ENCODE assay signal across 8 cellular contexts in the genomic region with DNA sequence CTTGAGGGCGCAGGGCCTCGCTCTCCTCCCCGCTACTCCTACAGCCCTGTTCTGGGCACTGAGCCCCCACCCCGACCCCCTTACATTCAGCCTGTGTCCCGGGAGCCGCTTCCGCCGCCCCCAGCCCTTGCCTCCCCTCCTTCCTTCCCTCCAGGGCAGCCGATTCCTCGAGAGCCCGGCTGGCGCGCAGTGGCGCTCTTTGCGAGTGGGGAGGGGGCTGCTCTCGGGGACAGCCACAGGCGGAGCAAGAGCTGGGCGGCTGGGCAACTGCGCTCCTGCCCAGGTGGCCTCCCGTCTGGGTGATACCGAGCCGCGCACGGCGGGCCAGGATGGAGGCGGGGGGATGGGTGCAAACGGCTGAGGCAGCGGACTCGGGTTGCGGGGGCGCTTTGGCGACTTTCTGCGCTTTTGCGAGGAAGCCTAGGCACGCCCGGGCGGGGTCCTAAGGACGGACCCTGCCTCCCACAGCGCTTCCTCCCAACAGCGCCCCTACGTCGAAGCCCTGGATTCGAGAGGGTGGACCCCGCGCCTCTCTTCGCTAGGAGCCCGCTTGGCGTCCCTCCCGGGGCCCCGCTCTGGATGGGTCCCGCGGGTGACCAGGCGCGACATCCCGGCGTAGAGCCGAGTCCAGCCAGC. TPM values are rescaled to one million over a fixed set of nuclear protein-coding genes. Genes with fewer than 3 reads are reported as not detected.
DNase-seq lines count a peak whose midpoint lies in the region; FAIRE-seq and TF ChIP-seq lines count a peak whose summit lies in the region.
"Had no signal": no experiment of that assay in that cellular context is flagged by ENCODE, and none has a peak within 500 bp of the region (broad histone marks: within the 10 kb centered on the region; RNA-seq: fewer than 3 reads in every experiment).

No MANE protein-coding gene starts in this region.

- no peak for TF ChIP-seq CTCF in spleen (IDR thresholded peaks at IDR 0.05 in 8 of 11, conservative IDR thresholded peaks at IDR 0.05 in 3 of 11)

- H3K4me3 ChIP-seq in HUES6 (ENCODE audit: low read depth, low read length) (peak overlapping the region; percentile 93), iPS-18a (ENCODE audit: low read length) (peak overlapping the region; percentile 85), spleen (peak overlapping the region; percentile 71 to 91 (median 78))

- H3K9me3 Mint-ChIP-seq in activated naive CD4-positive, alpha-beta T cell treated with anti-CD3 and anti-CD28 coated beads, Interleukin-2, amount 10 ng/mL, durations not matched to agents 7 days and 5 days = no peaks in the 10 kb centered on the region
- no peaks in the 10 kb centered on the region for H3K9me3 Mint-ChIP-seq in activated T-helper 1 cell treated with anti-CD3 and anti-CD28 coated beads, Interleukin-12 subunit alpha, Interleukin-12 subunit beta, Interleukin-2, Interleukin-4 antibody, amounts not matched to agents 30 ng/mL and 10 ng/mL and 1 ng/mL, durations not matched to agents 14 hours and 24 hours and 36 hours

- 2 to 3% (median 2%) methylated on average over 38 to 57 of the region's 57 CpGs for WGBS in spleen, 5 donors

- H3K4me1 ChIP-seq in HUES6 (ENCODE audit: control insufficient read depth, insufficient read depth, low read length) (peaks cover 51% of the 10 kb centered on the region), iPS-18a (ENCODE audit: control insufficient read depth, low read depth, low read length) (peaks cover 25% of the 10 kb centered on the region), spleen (peaks cover 21 to 95% (median 74%) of the 10 kb centered on the region in 6 donors)

- TF ChIP-seq POLR2A in spleen (IDR thresholded peaks at IDR 0.05) (no peak), GM12891 (IDR thresholded peaks at IDR 0.05; ENCODE audit: low read depth, low read length) (no peak)

- H3K4me1 Mint-ChIP-seq in activated naive CD4-positive, alpha-beta T cell treated with anti-CD3 and anti-CD28 coated beads, Interleukin-2, amount 10 ng/mL, durations not matched to agents 7 days and 5 days = peaks cover 10% of the 10 kb centered on the region
- peaks cover 8% of the 10 kb centered on the region for H3K4me1 Mint-ChIP-seq in activated T-helper 1 cell treated with anti-CD3 and anti-CD28 coated beads, Interleukin-12 subunit alpha, Interleukin-12 subunit beta, Interleukin-2, Interleukin-4 antibody, amounts not matched to agents 30 ng/mL and 10 ng/mL and 1 ng/mL, durations not matched to agents 14 hours and 24 hours and 36 hours (ENCODE audit: low read depth)

- FAIRE-seq in GM12891 (lab: Jason Lieb, UNC) = no peak

- peak overlapping the region; percentile 85 for H3K9ac ChIP-seq in HUES6 (ENCODE audit: low read length)
- peak overlapping the region; percentile 67 for H3K9ac ChIP-seq in iPS-18a (ENCODE audit: low read length)

- H3K27me3 Mint-ChIP-seq in activated naive CD4-positive, alpha-beta T cell treated with anti-CD3 and anti-CD28 coated beads, Interleukin-2, amount 10 ng/mL, durations not matched to agents 7 days and 5 days = peaks cover 61% of the 10 kb centered on the region
- peaks cover 28% of the 10 kb centered on the region for H3K27me3 Mint-ChIP-seq in activated T-helper 1 cell treated with anti-CD3 and anti-CD28 coated beads, Interleukin-12 subunit alpha, Interleukin-12 subunit beta, Interleukin-2, Interleukin-4 antibody, amounts not matched to agents 30 ng/mL and 10 ng/mL and 1 ng/mL, durations not matched to agents 14 hours and 24 hours and 36 hours (ENCODE audit: insufficient read depth)

- H3K27ac Mint-ChIP-seq in activated naive CD4-positive, alpha-beta T cell treated with anti-CD3 and anti-CD28 coated beads, Interleukin-2, amount 10 ng/mL, durations not matched to agents 7 days and 5 days = no peak overlapping the region
- no peak overlapping the region for H3K27ac Mint-ChIP-seq in activated T-helper 1 cell treated with anti-CD3 and anti-CD28 coated beads, Interleukin-12 subunit alpha, Interleukin-12 subunit beta, Interleukin-2, Interleukin-4 antibody, amounts not matched to agents 30 ng/mL and 10 ng/mL and 1 ng/mL, durations not matched to agents 14 hours and 24 hours and 36 hours

- H3K4me3 Mint-ChIP-seq in activated naive CD4-positive, alpha-beta T cell treated with anti-CD3 and anti-CD28 coated beads, Interleukin-2, amount 10 ng/mL, durations not matched to agents 7 days and 5 days = peak overlapping the region; percentile 50
- no peak overlapping the region for H3K4me3 Mint-ChIP-seq in activated T-helper 1 cell treated with anti-CD3 and anti-CD28 coated beads, Interleukin-12 subunit alpha, Interleukin-12 subunit beta, Interleukin-2, Interleukin-4 antibody, amounts not matched to agents 30 ng/mL and 10 ng/mL and 1 ng/mL, durations not matched to agents 14 hours and 24 hours and 36 hours

- peak overlapping the region; percentile 43; the same call in 1 of the 2 replicates for H3K27ac ChIP-seq in HUES6 (ENCODE audit: low read depth, low read length)
- no peak overlapping the region for H3K27ac ChIP-seq in iPS-18a (ENCODE audit: low read length)
- peak overlapping the region; percentile 42 to 84 (median 74) for H3K27ac ChIP-seq in spleen

- CTCF ChIA-PET in activated naive CD4-positive, alpha-beta T cell treated with anti-CD3 and anti-CD28 coated beads, Interleukin-2, amount 10 ng/mL, durations not matched to agents 7 days and 5 days (lab: Charles Lee) = interaction anchor here (1.3 to 1.6 kb wide), 2 partner anchors 73 to 95 kb away, joined by 3 read pairs; no protein-coding TSS in a partner anchor

- H3K27me3 ChIP-seq in HUES6 (ENCODE audit: control insufficient read depth, insufficient read depth, low read length) (no peaks in the 10 kb centered on the region), iPS-18a (ENCODE audit: control insufficient read depth, insufficient read depth, low read length) (peaks cover 21% of the 10 kb centered on the region), spleen (replicated peaks in 1 of 7) (peaks cover 0 to 52% (median 24%) of the 10 kb centered on the region in 7 donors)

- H3K9me3 ChIP-seq in HUES6 (ENCODE audit: control insufficient read depth, insufficient read depth, low read depth, low read length) = no peaks in the 10 kb centered on the region
- no peaks in the 10 kb centered on the region for H3K9me3 ChIP-seq in iPS-18a (ENCODE audit: control insufficient read depth, low read depth, low read length)
- no peaks in the 10 kb centered on the region for H3K9me3 ChIP-seq in spleen

- peaks cover 9% of the 10 kb centered on the region; the same call in 1 of the 2 replicates for H3K36me3 ChIP-seq in HUES6 (ENCODE audit: control insufficient read depth, insufficient read depth, low read length)
- no peaks in the 10 kb centered on the region for H3K36me3 ChIP-seq in iPS-18a (ENCODE audit: control insufficient read depth, low read depth, low read length)
- H3K36me3 ChIP-seq in spleen = peaks cover 0 to 3% (median 0%) of the 10 kb centered on the region in 6 donors

- intact Hi-C loops in spleen (cut with DNase I; ENCODE audit: low total_unique reads) = no loop called here
- intact Hi-C loops in activated T-helper 1 cell treated with anti-CD3 and anti-CD28 coated beads, Interleukin-12 subunit alpha, Interleukin-12 subunit beta, Interleukin-2, Interleukin-4 antibody, amounts not matched to agents 30 ng/mL and 10 ng/mL and 1 ng/mL, durations not matched to agents 14 hours and 24 hours and 36 hours (cut with micrococcal nuclease) = loop anchor here (1.0 kb wide), 1 partner anchor 209 kb away; no protein-coding TSS in a partner anchor

- H3K36me3 Mint-ChIP-seq in activated naive CD4-positive, alpha-beta T cell treated with anti-CD3 and anti-CD28 coated beads, Interleukin-2, amount 10 ng/mL, durations not matched to agents 7 days and 5 days = no peaks in the 10 kb centered on the region
- no peaks in the 10 kb centered on the region for H3K36me3 Mint-ChIP-seq in activated T-helper 1 cell treated with anti-CD3 and anti-CD28 coated beads, Interleukin-12 subunit alpha, Interleukin-12 subunit beta, Interleukin-2, Interleukin-4 antibody, amounts not matched to agents 30 ng/mL and 10 ng/mL and 1 ng/mL, durations not matched to agents 14 hours and 24 hours and 36 hours (ENCODE audit: low read depth)

- no peak for DNase-seq in activated naive CD4-positive, alpha-beta T cell treated with anti-CD3 and anti-CD28 coated beads, Interleukin-2, amount 10 ng/mL, durations not matched to agents 7 days and 5 days
- peak; percentile 75 for DNase-seq in spleen
- DNase-seq in activated T-helper 1 cell treated with anti-CD3 and anti-CD28 coated beads, Interleukin-12 subunit alpha, Interleukin-12 subunit beta, Interleukin-2, Interleukin-4 antibody, amounts not matched to agents 30 ng/mL and 10 ng/mL and 1 ng/mL, durations not matched to agents 14 hours and 24 hours and 36 hours (ENCODE audit: low spot score) = no peak
- no peak for DNase-seq in GOT3 (lab: John Stamatoyannopoulos, UW)
- no peak for DNase-seq in GM12891 (ENCODE audit: insufficient read length, low spot score)

TF ChIP-seq in GM12891, 5 proteins besides CTCF, POLR2A, EP300 and RAD21:
- TF ChIP-seq TAF1 (IDR thresholded peaks at IDR 0.05; ENCODE audit: low read depth, low read length) (no peak), POU2F2 (IDR thresholded peaks at IDR 0.05; ENCODE audit: low read depth, low read length) (no peak), SPI1 (IDR thresholded peaks at IDR 0.05; ENCODE audit: low read depth, low read length) (no peak), POLR2AphosphoS5 (IDR thresholded peaks at IDR 0.05; ENCODE audit: low read depth, low read length) (no peak)

RNA-seq across cellular contexts. Expression of gene MMP15, which starts 1.3 kb away (rescaled TPM):
- total RNA-seq in spleen = 10 to 100 TPM in 6 of 7 donors, 1 to 10 TPM in 1; 6.5 to 24.2 (median 16.9) TPM
- polyA plus RNA-seq in spleen = 1 to 10 TPM; 2.3 to 5.7 (median 2.9) TPM
- 1.1 and 1.3 TPM in 2 replicates for total RNA-seq in activated T-helper 1 cell treated with anti-CD3 and anti-CD28 coated beads, Interleukin-12 subunit alpha, Interleukin-12 subunit beta, Interleukin-2, Interleukin-4 antibody, amounts not matched to agents 30 ng/mL and 10 ng/mL and 1 ng/mL, durations not matched to agents 14 hours and 24 hours and 36 hours
- 0.03 TPM for polyA plus RNA-seq in GM12891 (2012; ENCODE audit: low read depth, missing spikeins)

RNA-seq across cellular contexts. Expression of gene USB1, which starts 25.6 kb away (rescaled TPM):
- total RNA-seq in spleen = 10 to 100 TPM; 35.0 to 78.4 (median 49.5) TPM
- 10 to 100 TPM; 17.7 to 25.4 (median 18.9) TPM for polyA plus RNA-seq in spleen
- 60.8 and 63.0 TPM in 2 replicates for total RNA-seq in activated T-helper 1 cell treated with anti-CD3 and anti-CD28 coated beads, Interleukin-12 subunit alpha, Interleukin-12 subunit beta, Interleukin-2, Interleukin-4 antibody, amounts not matched to agents 30 ng/mL and 10 ng/mL and 1 ng/mL, durations not matched to agents 14 hours and 24 hours and 36 hours
- polyA plus RNA-seq in GM12891 (2012; ENCODE audit: low read depth, missing spikeins) = 23.0 TPM

RNA-seq across cellular contexts. Expression of gene ZNF319, which starts 26.4 kb away (rescaled TPM):
- total RNA-seq in spleen = 10 to 100 TPM; 13.0 to 23.4 (median 17.4) TPM
- 1 to 10 TPM; 3.0 to 7.6 (median 3.4) TPM for polyA plus RNA-seq in spleen
- 8.5 and 9.1 TPM in 2 replicates for total RNA-seq in activated T-helper 1 cell treated with anti-CD3 and anti-CD28 coated beads, Interleukin-12 subunit alpha, Interleukin-12 subunit beta, Interleukin-2, Interleukin-4 antibody, amounts not matched to agents 30 ng/mL and 10 ng/mL and 1 ng/mL, durations not matched to agents 14 hours and 24 hours and 36 hours
- polyA plus RNA-seq in GM12891 (2012; ENCODE audit: low read depth, missing spikeins) = 3.1 TPM

RNA-seq across cellular contexts. Expression of gene CNGB1, which starts 55.9 kb away (rescaled TPM):
- total RNA-seq in spleen = not detected
- under 1 TPM in 2 of 3 donors, not detected in 1; 0.02 to 0.12 TPM for polyA plus RNA-seq in spleen
- total RNA-seq in activated T-helper 1 cell treated with anti-CD3 and anti-CD28 coated beads, Interleukin-12 subunit alpha, Interleukin-12 subunit beta, Interleukin-2, Interleukin-4 antibody, amounts not matched to agents 30 ng/mL and 10 ng/mL and 1 ng/mL, durations not matched to agents 14 hours and 24 hours and 36 hours = not detected in 2 replicates
- polyA plus RNA-seq in GM12891 (2012; ENCODE audit: low read depth, missing spikeins) = not detected
- total RNA-seq: LHCN-M2 had no signal
